Comparison of ENCODE assay signal across 8 cellular contexts in genomic region chr10:28530751-28531150, GRCh38. TPM values are rescaled to one million over a fixed set of nuclear protein-coding genes. Genes with fewer than 3 reads are reported as not detected.
DNase-seq lines count a peak whose midpoint lies in the region; ATAC-seq, FAIRE-seq and TF ChIP-seq lines count a peak whose summit lies in the region.
"Had no signal": no experiment of that assay in that cellular context is flagged by ENCODE, and none has a peak within 500 bp of the region (broad histone marks: within the 10 kb centered on the region; RNA-seq: fewer than 3 reads in every experiment).

No MANE protein-coding gene starts in this region.

- CTCF ChIA-PET in CD4-positive, alpha-beta T cell (lab: Charles Lee) = no interaction called here

- H3K36me3 Mint-ChIP-seq in CD4-positive, alpha-beta T cell (ENCODE audit: low read depth) = peaks cover 81% of the 10 kb centered on the region
- H3K36me3 Mint-ChIP-seq in activated T-helper 2 cell treated with anti-CD3 and anti-CD28 coated beads, Interferon-gamma antibody, Interleukin-2, Interleukin-4, amounts not matched to agents 10 μg/mL and 5 μg/mL and 100 μg/mL, durations not matched to agents 14 hours and 24 hours and 36 hours (ENCODE audit: low read depth) = peaks cover 66% of the 10 kb centered on the region

- POLR2A ChIA-PET in CD4-positive, alpha-beta T cell (lab: Charles Lee) = interaction anchor here (0.6 to 0.8 kb wide), 2 partner anchors 1377 to 1729 kb away, joined by 5 to 6 read pairs; partner anchors contain the start of gene YME1L1

- peaks cover 27% of the 10 kb centered on the region for H3K4me1 ChIP-seq in muscle layer of colon (ENCODE audit: insufficient read depth, low read length)

- no peak for TF ChIP-seq POLR2A in H54 (IDR thresholded peaks at IDR 0.05; ENCODE audit: low read depth, low read length)

- no peak for ATAC-seq in CD4-positive, alpha-beta T cell (ENCODE audit: poor library complexity)

- no peaks in the 10 kb centered on the region for H3K9me3 ChIP-seq in CD4-positive, alpha-beta T cell (ENCODE audit: control insufficient read depth, low read length)
- H3K9me3 ChIP-seq in muscle layer of colon (ENCODE audit: low read length) = no peaks in the 10 kb centered on the region

- no peaks in the 10 kb centered on the region for H3K27me3 Mint-ChIP-seq in CD4-positive, alpha-beta T cell
- H3K27me3 Mint-ChIP-seq in activated T-helper 2 cell treated with anti-CD3 and anti-CD28 coated beads, Interferon-gamma antibody, Interleukin-2, Interleukin-4, amounts not matched to agents 10 μg/mL and 5 μg/mL and 100 μg/mL, durations not matched to agents 14 hours and 24 hours and 36 hours (ENCODE audit: low read depth) = no peaks in the 10 kb centered on the region

- peaks cover 3% of the 10 kb centered on the region for H3K9me3 Mint-ChIP-seq in CD4-positive, alpha-beta T cell
- peaks cover 18% of the 10 kb centered on the region for H3K9me3 Mint-ChIP-seq in activated T-helper 2 cell treated with anti-CD3 and anti-CD28 coated beads, Interferon-gamma antibody, Interleukin-2, Interleukin-4, amounts not matched to agents 10 μg/mL and 5 μg/mL and 100 μg/mL, durations not matched to agents 14 hours and 24 hours and 36 hours

- H3K9ac ChIP-seq in muscle layer of colon (ENCODE audit: low read length) = peak overlapping the region; percentile 71
- H3K9ac ChIP-seq: parathyroid adenoma had no signal

- H3K27ac Mint-ChIP-seq in CD4-positive, alpha-beta T cell = peak overlapping the region; percentile 98
- H3K27ac Mint-ChIP-seq in activated T-helper 2 cell treated with anti-CD3 and anti-CD28 coated beads, Interferon-gamma antibody, Interleukin-2, Interleukin-4, amounts not matched to agents 10 μg/mL and 5 μg/mL and 100 μg/mL, durations not matched to agents 14 hours and 24 hours and 36 hours = no peak overlapping the region

- DNase-seq in CD4-positive, alpha-beta T cell = no peak
- DNase-seq in H54 (ENCODE audit: insufficient read length, low spot score) (no peak), H7 (no peak), urothelium cell line (ENCODE audit: low spot score) (no peak), A172 (ENCODE audit: low spot score) (no peak)
- DNase-seq in activated T-helper 2 cell treated with anti-CD3 and anti-CD28 coated beads, Interferon-gamma antibody, Interleukin-2, Interleukin-4, amounts not matched to agents 10 μg/mL and 5 μg/mL and 100 μg/mL, durations not matched to agents 14 hours and 24 hours and 36 hours (ENCODE audit: low spot score) = no peak

- FAIRE-seq in H54 (lab: Jason Lieb, UNC) (peak; percentile 84), urothelium cell line (lab: Jason Lieb, UNC) (no peak)

- peaks cover 67% of the 10 kb centered on the region for H3K4me1 Mint-ChIP-seq in CD4-positive, alpha-beta T cell (ENCODE audit: low read depth)
- peaks cover 34% of the 10 kb centered on the region for H3K4me1 Mint-ChIP-seq in activated T-helper 2 cell treated with anti-CD3 and anti-CD28 coated beads, Interferon-gamma antibody, Interleukin-2, Interleukin-4, amounts not matched to agents 10 μg/mL and 5 μg/mL and 100 μg/mL, durations not matched to agents 14 hours and 24 hours and 36 hours (ENCODE audit: low read depth)

- H3K4me3 Mint-ChIP-seq in CD4-positive, alpha-beta T cell = peak overlapping the region; percentile 93
- H3K4me3 Mint-ChIP-seq in activated T-helper 2 cell treated with anti-CD3 and anti-CD28 coated beads, Interferon-gamma antibody, Interleukin-2, Interleukin-4, amounts not matched to agents 10 μg/mL and 5 μg/mL and 100 μg/mL, durations not matched to agents 14 hours and 24 hours and 36 hours (ENCODE audit: low read depth) = peak overlapping the region; percentile 92

- H3K27me3 ChIP-seq in CD4-positive, alpha-beta T cell (ENCODE audit: control insufficient read depth, insufficient read depth, low read length) = no peaks in the 10 kb centered on the region
- H3K27me3 ChIP-seq in muscle layer of colon (ENCODE audit: control insufficient read depth in 1 of 2, insufficient read depth in 2 of 2, low read length in 2 of 2) = no peaks in the 10 kb centered on the region
- no peaks in the 10 kb centered on the region for H3K27me3 ChIP-seq in H7 (ENCODE audit: control insufficient read depth, insufficient read depth, low read length)

- no peak overlapping the region for H3K27ac ChIP-seq in CD4-positive, alpha-beta T cell (ENCODE audit: low read depth, low read length)
- H3K27ac ChIP-seq in muscle layer of colon (ENCODE audit: low read depth, low read length) = no peak overlapping the region

- no peak for TF ChIP-seq CTCF in CD4-positive, alpha-beta T cell (IDR thresholded peaks at IDR 0.05)

- H3K36me3 ChIP-seq in muscle layer of colon (ENCODE audit: insufficient read depth, low read length) (peaks cover 9% of the 10 kb centered on the region), H7 (replicated peaks; ENCODE audit: control insufficient read depth, insufficient read depth, low read length) (peaks cover 1% of the 10 kb centered on the region)

- H3K4me3 ChIP-seq in muscle layer of colon (ENCODE audit: low read depth in 1 of 2, low read length in 2 of 2) (no peak overlapping the region), H7 (ENCODE audit: insufficient read depth, low read depth, low read length) (no peak overlapping the region)

- intact Hi-C loops in CD4-positive, alpha-beta T cell (cut with DNase I, micrococcal nuclease) = loop anchor here (2.0 to 10.0 kb wide), 6 partner anchors 37 to 1376 kb away; partner anchors contain the start of genes BAMBI (in 1 of the 2), MASTL (in 1 of the 2) and YME1L1 (in 1 of the 2)
- intact Hi-C loops in activated T-helper 2 cell treated with anti-CD3 and anti-CD28 coated beads, Interferon-gamma antibody, Interleukin-2, Interleukin-4, amounts not matched to agents 10 μg/mL and 5 μg/mL and 100 μg/mL, durations not matched to agents 14 hours and 24 hours and 36 hours (cut with micrococcal nuclease) = loop anchor here (5.0 to 10.0 kb wide), 6 partner anchors 37 to 1288 kb away; partner anchors contain the start of genes ACBD5, BAMBI and RAB18

RNA-seq across cellular contexts. Expression of gene WAC, which starts 2.2 kb away (rescaled TPM):
- total RNA-seq in CD4-positive, alpha-beta T cell = 100 to 1,000 TPM; 169 to 177 TPM
- total RNA-seq in activated T-helper 2 cell treated with anti-CD3 and anti-CD28 coated beads, Interferon-gamma antibody, Interleukin-2, Interleukin-4, amounts not matched to agents 10 μg/mL and 5 μg/mL and 100 μg/mL, durations not matched to agents 14 hours and 24 hours and 36 hours = 126 and 130 TPM in 2 replicates
- total RNA-seq in H7 (2014; rRNA removed; shearing (Covaris generic)) = 71.0 and 99.9 TPM in 2 replicates
- 65.1 and 66.9 TPM in 2 replicates for total RNA-seq in A172 (2014; rRNA removed; shearing (Covaris generic))
